19 cellular contexts compared by ENCODE assay signal in genomic region chr2:78980871-78981270, GRCh38.
"Had no signal": no experiment of that assay in that cellular context is flagged by ENCODE, and none has a peak within 500 bp of the region (broad histone marks: within the 10 kb centered on the region; RNA-seq: fewer than 3 reads in every experiment).

No MANE protein-coding gene starts in this region.

- H3K27me3 ChIP-seq: ovary, sigmoid colon, suprapubic skin, transverse colon, uterus had no signal

- H3K27ac ChIP-seq: dorsolateral prefrontal cortex, lower lobe of right lung, ovary, psoas muscle, sigmoid colon, suprapubic skin, transverse colon, upper lobe of right lung, uterus had no signal

- H3K4me3 Mint-ChIP-seq: natural killer cell; stimulated activated memory B cell treated with anti-CD40 and anti-IgM and Interleukin-4, amounts not matched to agents 10 μg/mL and 1 μg/mL and 100 μg/mL, for 72 hours; stimulated activated naive CD8-positive, alpha-beta T cell treated with anti-CD3 and anti-CD28 coated beads, Interleukin-15, Interleukin-2, amounts not matched to agents 100 ng/mL and 50 ng/mL, for 24 hours had no signal

- H3K27me3 Mint-ChIP-seq: stimulated activated memory B cell treated with anti-CD40 and anti-IgM and Interleukin-4, amounts not matched to agents 10 μg/mL and 1 μg/mL and 100 μg/mL, for 72 hours had no signal

- H3K4me3 ChIP-seq: dorsolateral prefrontal cortex, lower lobe of right lung, ovary, psoas muscle, sigmoid colon, suprapubic skin, transverse colon, upper lobe of right lung, uterus had no signal

- H3K4me1 ChIP-seq: lower lobe of right lung, psoas muscle, suprapubic skin, transverse colon, upper lobe of right lung, uterus had no signal

- DNase-seq: dorsolateral prefrontal cortex; effector CD4-positive, alpha-beta T cell; left ventricle myocardium superior; lower lobe of right lung; natural killer cell; occipital lobe; ovary; posterior cingulate gyrus; psoas muscle; right cardiac atrium; sigmoid colon; stimulated activated CD4-positive, alpha-beta T cell treated with anti-CD3 and anti-CD28 coated beads, Interleukin-2, amount 100 ng/mL, for 24 hours; stimulated activated CD4-positive, alpha-beta T cell treated with anti-CD3 and anti-CD28 coated beads, Interleukin-4, amount 100 ng/mL, for 4 hours; transverse colon; upper lobe of right lung; uterus had no signal

- H3K36me3 Mint-ChIP-seq: natural killer cell; stimulated activated memory B cell treated with anti-CD40 and anti-IgM and Interleukin-4, amounts not matched to agents 10 μg/mL and 1 μg/mL and 100 μg/mL, for 72 hours had no signal

- ATAC-seq: left ventricle myocardium superior; lower lobe of right lung; natural killer cell; psoas muscle; right cardiac atrium; stimulated activated memory B cell treated with anti-CD40 and anti-IgM and Interleukin-4, amounts not matched to agents 10 μg/mL and 1 μg/mL and 100 μg/mL, for 72 hours; upper lobe of right lung had no signal

- H3K9me3 ChIP-seq: lower lobe of right lung, ovary, psoas muscle, sigmoid colon, suprapubic skin, transverse colon, upper lobe of right lung, uterus had no signal

- H3K27ac Mint-ChIP-seq: natural killer cell; stimulated activated memory B cell treated with anti-CD40 and anti-IgM and Interleukin-4, amounts not matched to agents 10 μg/mL and 1 μg/mL and 100 μg/mL, for 72 hours; stimulated activated naive CD8-positive, alpha-beta T cell treated with anti-CD3 and anti-CD28 coated beads, Interleukin-15, Interleukin-2, amounts not matched to agents 100 ng/mL and 50 ng/mL, for 24 hours had no signal

- H3K4me1 Mint-ChIP-seq: natural killer cell had no signal

- H3K36me3 ChIP-seq: lower lobe of right lung, ovary, sigmoid colon, suprapubic skin, transverse colon, upper lobe of right lung, uterus had no signal
